Comparison of ENCODE assay signal across 15 cellular contexts in the genomic region with DNA sequence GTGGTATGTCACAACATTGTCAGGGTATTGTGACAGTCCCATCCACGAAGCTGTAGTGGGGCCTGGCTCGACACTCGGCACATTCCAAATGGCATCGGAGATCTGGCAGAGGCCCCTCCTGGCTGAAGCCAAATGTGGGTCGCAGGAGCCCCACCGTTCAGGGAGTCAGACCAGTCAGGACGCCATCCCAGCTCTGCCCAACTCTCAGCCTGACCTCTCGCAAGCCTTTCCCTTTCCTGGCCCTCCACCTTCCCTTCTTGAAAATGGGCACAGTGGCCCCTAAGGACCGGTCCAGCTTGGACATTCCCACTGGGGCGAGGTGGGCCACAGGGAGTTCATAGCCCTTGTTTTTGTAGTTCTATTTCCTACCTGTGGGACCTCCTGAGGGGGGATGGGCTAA. TPM values are rescaled to one million over a fixed set of nuclear protein-coding genes. Genes with fewer than 3 reads are reported as not detected.
DNase-seq lines count a peak whose midpoint lies in the region; ATAC-seq, FAIRE-seq and TF ChIP-seq lines count a peak whose summit lies in the region.
"Had no signal": no experiment of that assay in that cellular context is flagged by ENCODE, and none has a peak within 500 bp of the region (broad histone marks: within the 10 kb centered on the region; RNA-seq: fewer than 3 reads in every experiment).

No MANE protein-coding gene starts in this region.

- H3K27ac Mint-ChIP-seq in brain (no peak overlapping the region), natural killer cell (peak overlapping the region in 1 of 2 donors; percentile 75)

- H3K27me3 Mint-ChIP-seq in brain: peaks cover 6% of the 10 kb centered on the region
- H3K27me3 Mint-ChIP-seq in natural killer cell (ENCODE audit: low read depth in 2 of 2): no peaks in the 10 kb centered on the region

- 0 out of 2 replicates have a peak overlapping the region, but pooled peaks have one; percentile 88 for H3K4me2 ChIP-seq in SK-N-SH

- POLR2A ChIA-PET in SK-N-SH (lab: Yijun Ruan, JAX): no interaction called here

- no peaks in the 10 kb centered on the region for H3K9me3 Mint-ChIP-seq in brain
- no peaks in the 10 kb centered on the region for H3K9me3 Mint-ChIP-seq in natural killer cell

- no peaks in the 10 kb centered on the region for H3K79me2 ChIP-seq in SK-N-SH (ENCODE audit: insufficient read depth)

- TF ChIP-seq RAD21 in SK-N-SH (IDR thresholded peaks at IDR 0.05; ENCODE audit: low read length): no peak

- H3K27ac ChIP-seq in SK-N-SH (ENCODE audit: low read depth in 2 of 2, low read length in 1 of 2) (no peak overlapping the region), thoracic aorta (peak overlapping the region; percentile 29 to 57)
- H3K27ac ChIP-seq: 22Rv1, epithelial cell of prostate had no signal

- no peaks in the 10 kb centered on the region for H3K36me3 Mint-ChIP-seq in brain
- no peaks in the 10 kb centered on the region for H3K36me3 Mint-ChIP-seq in natural killer cell

- 92% methylated on average over 7 of the region's 10 CpGs for WGBS in SK-N-SH (ENCODE audit: low lambda C conversion rate)

- no peaks in the 10 kb centered on the region for H3F3A ChIP-seq in SK-N-SH (replicated peaks; ENCODE audit: insufficient read depth)

- H3K4me3 ChIP-seq in SK-N-SH (ENCODE audit: low read depth in 2 of 2, low read length in 1 of 2): no peak overlapping the region
- peak overlapping the region; percentile 76 for H3K4me3 ChIP-seq in thoracic aorta

- no peaks in the 10 kb centered on the region for H4K20me1 ChIP-seq in SK-N-SH (ENCODE audit: insufficient read depth)

- H3K9me2 ChIP-seq in SK-N-SH: no peaks in the 10 kb centered on the region

- intact Hi-C loops in natural killer cell (cut with micrococcal nuclease): loop anchor here (2.0 kb wide), 2 partner anchors 15 to 29 kb away; no protein-coding TSS in a partner anchor

- H3K4me3 Mint-ChIP-seq in brain (peak overlapping the region; percentile 32 to 89 (median 81)), natural killer cell (peak overlapping the region; percentile 9)

- no peak for DNase-seq in SK-N-SH
- DNase-seq in natural killer cell: no peak
- DNase-seq in thoracic aorta (ENCODE audit: low spot score): no peak
- DNase-seq in D721Med (ENCODE audit: insufficient read length, low spot score): no peak
- DNase-seq in activated CD4-positive, CD25-positive, alpha-beta regulatory T cell treated with anti-CD3 and anti-CD28 coated beads, Interleukin-2, amount 50 U/mL, for 72 hours: no peak
- DNase-seq: heart left ventricle, MM.1S, NCI-H2029 treated with DMSO at 0.1 percent for 48 hours, NCI-H526 treated with DMSO at 0.1 percent for 48 hours, T-helper 1 cell had no signal

- peaks cover 0 to 8% of the 10 kb centered on the region in 2 experiments; a peak in 1 of 4 replicates for H3K4me1 ChIP-seq in SK-N-SH (ENCODE audit: control insufficient read depth in 1 of 2, insufficient read depth in 2 of 2, low read depth in 1 of 2, low read length in 1 of 2)
- H3K4me1 ChIP-seq in thoracic aorta (ENCODE audit: control insufficient read depth in 1 of 2, low read depth in 2 of 2): peaks cover 16 to 33% of the 10 kb centered on the region in 2 donors

- no peak for FAIRE-seq in D721Med (lab: Jason Lieb, UNC)

- H3K36me3 ChIP-seq in SK-N-SH (replicated peaks in 1 of 2; ENCODE audit: control insufficient read depth in 1 of 2, insufficient read depth in 2 of 2, low read length in 1 of 2) (no peaks in the 10 kb centered on the region), thoracic aorta (no peaks in the 10 kb centered on the region)

- H3K4me1 Mint-ChIP-seq in brain (peaks cover 29% of the 10 kb centered on the region), natural killer cell (peaks cover 33 to 54% of the 10 kb centered on the region in 2 donors)

- ATAC-seq in SK-N-SH treated with all-trans-retinoic acid at 6 μM for 48 hours: no peak
- ATAC-seq in natural killer cell: no peak
- ATAC-seq in thoracic aorta (ENCODE audit: insufficient number of reproducible peaks, low FRiP score, low read depth): no peak
- ATAC-seq in GM18520 (IDR thresholded peaks at IDR 0.05; ENCODE audit: unreplicated experiment): no peak
- ATAC-seq: heart left ventricle had no signal

- CTCF ChIA-PET in SK-N-SH (lab: Yijun Ruan, JAX): interaction anchor here (1.3 kb wide), 1 partner anchor 12 kb away, joined by 4 read pairs; no protein-coding TSS in a partner anchor

- H2AFZ ChIP-seq in SK-N-SH (ENCODE audit: low read depth): no peak overlapping the region

- no peak for TF ChIP-seq EP300 in SK-N-SH (IDR thresholded peaks at IDR 0.05; ENCODE audit: borderline replicate concordance in 1 of 2, low read depth in 1 of 2, low read length in 1 of 2)

- H3K9ac ChIP-seq in SK-N-SH: no peak overlapping the region

- TF ChIP-seq CTCF in SK-N-SH (IDR thresholded peaks at IDR 0.05) (no peak), brain (conservative IDR thresholded peaks at IDR 0.05) (no peak), natural killer cell (IDR thresholded peaks at IDR 0.05) (no peak), thoracic aorta (IDR thresholded peaks at IDR 0.05) (no peak), D721Med (IDR thresholded peaks at IDR 0.05; ENCODE audit: insufficient read depth, missing control alignments) (no peak)

- H3K9me3 ChIP-seq in SK-N-SH (no peaks in the 10 kb centered on the region), thoracic aorta (no peaks in the 10 kb centered on the region)
- H3K9me3 ChIP-seq: heart left ventricle had no signal

- H3K27me3 ChIP-seq in SK-N-SH (ENCODE audit: insufficient read depth) (no peaks in the 10 kb centered on the region), thoracic aorta (replicated peaks; ENCODE audit: insufficient read depth) (no peaks in the 10 kb centered on the region)
- H3K27me3 ChIP-seq: heart left ventricle had no signal

TF ChIP-seq in SK-N-SH, 30 proteins besides CTCF, POLR2A, EP300 and RAD21:
- no peak for TF ChIP-seq MXI1 (IDR thresholded peaks at IDR 0.05; ENCODE audit: low read depth, low read length)
- no peak for TF ChIP-seq GABPA (IDR thresholded peaks at IDR 0.05; ENCODE audit: low read depth)
- TF ChIP-seq SIN3A (IDR thresholded peaks at IDR 0.05; ENCODE audit: borderline replicate concordance, low read depth, low read length): no peak
- TF ChIP-seq SMC3 (IDR thresholded peaks at IDR 0.05; ENCODE audit: low read depth, low read length): no peak
- TF ChIP-seq JUND (IDR thresholded peaks at IDR 0.05): no peak
- TF ChIP-seq MEF2A (IDR thresholded peaks at IDR 0.05; ENCODE audit: borderline replicate concordance, low read depth): no peak
- no peak for TF ChIP-seq YY1 (IDR thresholded peaks at IDR 0.05; ENCODE audit: low read depth)
TF ChIP-seq in SK-N-SH: peak in this region for 0.

TF ChIP-seq in SK-N-SH treated with all-trans-retinoic acid at 6 μM for 48 hours, 23 proteins besides CTCF, POLR2A, EP300 and RAD21:
- TF ChIP-seq, protein P1, sequence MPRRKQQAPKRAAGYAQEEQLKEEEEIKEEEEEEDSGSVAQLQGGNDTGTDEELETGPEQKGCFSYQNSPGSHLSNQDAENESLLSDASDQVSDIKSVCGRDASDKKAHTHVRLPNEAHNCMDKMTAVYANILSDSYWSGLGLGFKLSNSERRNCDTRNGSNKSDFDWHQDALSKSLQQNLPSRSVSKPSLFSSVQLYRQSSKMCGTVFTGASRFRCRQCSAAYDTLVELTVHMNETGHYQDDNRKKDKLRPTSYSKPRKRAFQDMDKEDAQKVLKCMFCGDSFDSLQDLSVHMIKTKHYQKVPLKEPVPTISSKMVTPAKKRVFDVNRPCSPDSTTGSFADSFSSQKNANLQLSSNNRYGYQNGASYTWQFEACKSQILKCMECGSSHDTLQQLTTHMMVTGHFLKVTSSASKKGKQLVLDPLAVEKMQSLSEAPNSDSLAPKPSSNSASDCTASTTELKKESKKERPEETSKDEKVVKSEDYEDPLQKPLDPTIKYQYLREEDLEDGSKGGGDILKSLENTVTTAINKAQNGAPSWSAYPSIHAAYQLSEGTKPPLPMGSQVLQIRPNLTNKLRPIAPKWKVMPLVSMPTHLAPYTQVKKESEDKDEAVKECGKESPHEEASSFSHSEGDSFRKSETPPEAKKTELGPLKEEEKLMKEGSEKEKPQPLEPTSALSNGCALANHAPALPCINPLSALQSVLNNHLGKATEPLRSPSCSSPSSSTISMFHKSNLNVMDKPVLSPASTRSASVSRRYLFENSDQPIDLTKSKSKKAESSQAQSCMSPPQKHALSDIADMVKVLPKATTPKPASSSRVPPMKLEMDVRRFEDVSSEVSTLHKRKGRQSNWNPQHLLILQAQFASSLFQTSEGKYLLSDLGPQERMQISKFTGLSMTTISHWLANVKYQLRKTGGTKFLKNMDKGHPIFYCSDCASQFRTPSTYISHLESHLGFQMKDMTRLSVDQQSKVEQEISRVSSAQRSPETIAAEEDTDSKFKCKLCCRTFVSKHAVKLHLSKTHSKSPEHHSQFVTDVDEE (CRISPR knock-in tag; IDR thresholded peaks at IDR 0.05): no peak
- TF ChIP-seq ZFP3 (CRISPR knock-in tag; IDR thresholded peaks at IDR 0.05) (no peak), SNAI2 (CRISPR knock-in tag; IDR thresholded peaks at IDR 0.05) (no peak), ARNTL (CRISPR knock-in tag; IDR thresholded peaks at IDR 0.05; ENCODE audit: borderline replicate concordance, low read depth) (no peak)

RNA-seq across cellular contexts. Expression of gene NATD1, which starts 1.6 kb away (rescaled TPM):
- polyA plus RNA-seq in SK-N-SH (2012; rRNA removed) (3.9 and 4.0 TPM in 2 replicates), brain (ENCODE audit: insufficient read depth, low read depth, low replicate concordance) (19.6 TPM)
- 2.1 and 3.4 TPM in 2 replicates for polyA plus RNA-seq in SK-N-SH (2012; cell fraction: cytosol; rRNA removed)
- polyA plus RNA-seq in SK-N-SH (2012; cell fraction: nucleus; rRNA removed): 5.6 and 5.7 TPM in 2 replicates
- total RNA-seq in natural killer cell (10 to 100 TPM; 10.9 to 16.3 (median 14.1) TPM), thoracic aorta (1 to 10 TPM; 8.4 to 9.7 TPM)

RNA-seq across cellular contexts. Expression of gene MAP2K3, which starts 32.9 kb away (rescaled TPM):
- polyA plus RNA-seq in SK-N-SH (2012; rRNA removed) (21.2 and 30.0 TPM in 2 replicates), brain (ENCODE audit: insufficient read depth, low read depth, low replicate concordance) (19.0 TPM)
- 26.0 and 35.8 TPM in 2 replicates for polyA plus RNA-seq in SK-N-SH (2012; cell fraction: cytosol; rRNA removed)
- polyA plus RNA-seq in SK-N-SH (2012; cell fraction: nucleus; rRNA removed): 74.2 and 81.7 TPM in 2 replicates
- total RNA-seq in natural killer cell (100 to 1,000 TPM; 139 to 165 (median 162) TPM), thoracic aorta (10 to 100 TPM; 66.6 to 81.1 TPM)

RNA-seq across cellular contexts. Expression of gene TMEM11, which starts 37.6 kb away (rescaled TPM):
- polyA plus RNA-seq in SK-N-SH (2012; rRNA removed): 43.8 and 52.3 TPM in 2 replicates
- 32.1 and 35.3 TPM in 2 replicates for polyA plus RNA-seq in SK-N-SH (2012; cell fraction: cytosol; rRNA removed)
- polyA plus RNA-seq in SK-N-SH (2012; cell fraction: nucleus; rRNA removed): 26.9 and 31.2 TPM in 2 replicates
- 42.5 TPM for polyA plus RNA-seq in brain (ENCODE audit: insufficient read depth, low read depth, low replicate concordance)
- 10 to 100 TPM; 18.4 to 27.0 (median 18.6) TPM for total RNA-seq in natural killer cell
- total RNA-seq in thoracic aorta: 10 to 100 TPM; 16.2 to 18.7 TPM

Comparison
In these comparisons a context has a peak if more than half of its experiments do, and no peak if none do; other contexts are left out.
1. H3K27ac ChIP-seq: peak in thoracic aorta (2 of 2); none in SK-N-SH (0 of 2).